In genomic region chr16:689175-689897, GRCh38 we compare ENCODE assay signal across 7 cellular contexts. TPM values are rescaled to one million over a fixed set of nuclear protein-coding genes. Genes with fewer than 3 reads are reported as not detected.
DNase-seq lines count a peak whose midpoint lies in the region; ATAC-seq lines count a peak whose summit lies in the region.

No MANE protein-coding gene starts in this region.

- peaks cover 29% of the 10 kb centered on the region for H3K27me3 ChIP-seq in HUES48 (ENCODE audit: control insufficient read depth, insufficient read depth, low read length)
- peaks cover 39% of the 10 kb centered on the region for H3K27me3 ChIP-seq in iPS-20b (ENCODE audit: insufficient read depth, low read length)

- H3K4me1 ChIP-seq in HUES48 (ENCODE audit: control insufficient read depth, insufficient read depth, low read length) (peaks cover 4% of the 10 kb centered on the region; the same call in 1 of the 2 replicates), iPS-20b (ENCODE audit: insufficient read depth, low read length) (no peaks in the 10 kb centered on the region)

- peak overlapping the region; percentile 91 for H3K4me3 Mint-ChIP-seq in activated T-helper 2 cell treated with anti-CD3 and anti-CD28 coated beads, Interferon-gamma antibody, Interleukin-2, Interleukin-4, amounts not matched to agents 10 μg/mL and 5 μg/mL and 100 μg/mL, durations not matched to agents 14 hours and 24 hours and 36 hours (ENCODE audit: low read depth)
- peak overlapping the region; percentile 88 to 94 for H3K4me3 Mint-ChIP-seq in stimulated activated naive CD8-positive, alpha-beta T cell treated with anti-CD3 and anti-CD28 coated beads, Interleukin-15, amount 100 ng/mL, for 72 hours

- no peak for ATAC-seq in stimulated activated naive CD8-positive, alpha-beta T cell treated with anti-CD3 and anti-CD28 coated beads, Interleukin-15, amount 100 ng/mL, for 72 hours
- no peak for ATAC-seq in HG03025 (IDR thresholded peaks at IDR 0.05; ENCODE audit: low FRiP score, unreplicated experiment)

- H3K27me3 Mint-ChIP-seq in activated T-helper 2 cell treated with anti-CD3 and anti-CD28 coated beads, Interferon-gamma antibody, Interleukin-2, Interleukin-4, amounts not matched to agents 10 μg/mL and 5 μg/mL and 100 μg/mL, durations not matched to agents 14 hours and 24 hours and 36 hours (ENCODE audit: low read depth) = peaks cover 15% of the 10 kb centered on the region
- H3K27me3 Mint-ChIP-seq in stimulated activated naive CD8-positive, alpha-beta T cell treated with anti-CD3 and anti-CD28 coated beads, Interleukin-15, amount 100 ng/mL, for 72 hours = peaks cover 12% of the 10 kb centered on the region

- H3K9ac ChIP-seq in HUES48 (ENCODE audit: low read depth, low read length) = peak overlapping the region; percentile 79; the same call in 1 of the 2 replicates
- peak overlapping the region; percentile 90 for H3K9ac ChIP-seq in iPS-20b (ENCODE audit: low read depth, low read length)

- H3K9me3 Mint-ChIP-seq in activated T-helper 2 cell treated with anti-CD3 and anti-CD28 coated beads, Interferon-gamma antibody, Interleukin-2, Interleukin-4, amounts not matched to agents 10 μg/mL and 5 μg/mL and 100 μg/mL, durations not matched to agents 14 hours and 24 hours and 36 hours = no peaks in the 10 kb centered on the region
- peaks cover 0 to 9% of the 10 kb centered on the region in 2 donors for H3K9me3 Mint-ChIP-seq in stimulated activated naive CD8-positive, alpha-beta T cell treated with anti-CD3 and anti-CD28 coated beads, Interleukin-15, amount 100 ng/mL, for 72 hours

- H3K36me3 Mint-ChIP-seq in activated T-helper 2 cell treated with anti-CD3 and anti-CD28 coated beads, Interferon-gamma antibody, Interleukin-2, Interleukin-4, amounts not matched to agents 10 μg/mL and 5 μg/mL and 100 μg/mL, durations not matched to agents 14 hours and 24 hours and 36 hours (ENCODE audit: low read depth) = peaks cover 13% of the 10 kb centered on the region

- H3K27ac Mint-ChIP-seq in activated T-helper 2 cell treated with anti-CD3 and anti-CD28 coated beads, Interferon-gamma antibody, Interleukin-2, Interleukin-4, amounts not matched to agents 10 μg/mL and 5 μg/mL and 100 μg/mL, durations not matched to agents 14 hours and 24 hours and 36 hours = peak overlapping the region; percentile 84
- peak overlapping the region; percentile 91 to 96 for H3K27ac Mint-ChIP-seq in stimulated activated naive CD8-positive, alpha-beta T cell treated with anti-CD3 and anti-CD28 coated beads, Interleukin-15, amount 100 ng/mL, for 72 hours

- no peak for DNase-seq in activated T-helper 2 cell treated with anti-CD3 and anti-CD28 coated beads, Interferon-gamma antibody, Interleukin-2, Interleukin-4, amounts not matched to agents 10 μg/mL and 5 μg/mL and 100 μg/mL, durations not matched to agents 14 hours and 24 hours and 36 hours (ENCODE audit: low spot score)
- no peak for DNase-seq in stimulated activated naive CD8-positive, alpha-beta T cell treated with anti-CD3 and anti-CD28 coated beads, Interleukin-15, amount 100 ng/mL, for 72 hours
- DNase-seq in GF-D8 (lab: John Stamatoyannopoulos, UW) = no peak
- DNase-seq in DMS79 (lab: John Stamatoyannopoulos, UW) = no peak

- H3K27ac ChIP-seq in HUES48 (ENCODE audit: low read depth, low read length) (peak overlapping the region; percentile 82), iPS-20b (ENCODE audit: low read length) (no peak overlapping the region)

- H3K9me3 ChIP-seq in HUES48 (ENCODE audit: control insufficient read depth, insufficient read depth, low read length) (no peaks in the 10 kb centered on the region), iPS-20b (ENCODE audit: insufficient read depth, low read depth, low read length) (no peaks in the 10 kb centered on the region)

- H3K36me3 ChIP-seq in HUES48 (ENCODE audit: control insufficient read depth, insufficient read depth, low read length) (peaks cover 26% of the 10 kb centered on the region), iPS-20b (ENCODE audit: insufficient read depth, low read depth, low read length) (no peaks in the 10 kb centered on the region)

- H3K4me3 ChIP-seq in HUES48 (ENCODE audit: low read depth, low read length) (peak overlapping the region; percentile 93), iPS-20b (ENCODE audit: low read length) (peak overlapping the region; percentile 93)

- peaks cover 9% of the 10 kb centered on the region for H3K4me1 Mint-ChIP-seq in activated T-helper 2 cell treated with anti-CD3 and anti-CD28 coated beads, Interferon-gamma antibody, Interleukin-2, Interleukin-4, amounts not matched to agents 10 μg/mL and 5 μg/mL and 100 μg/mL, durations not matched to agents 14 hours and 24 hours and 36 hours (ENCODE audit: low read depth)
- peaks cover 74% of the 10 kb centered on the region for H3K4me1 Mint-ChIP-seq in stimulated activated naive CD8-positive, alpha-beta T cell treated with anti-CD3 and anti-CD28 coated beads, Interleukin-15, amount 100 ng/mL, for 72 hours

- intact Hi-C loops in activated T-helper 2 cell treated with anti-CD3 and anti-CD28 coated beads, Interferon-gamma antibody, Interleukin-2, Interleukin-4, amounts not matched to agents 10 μg/mL and 5 μg/mL and 100 μg/mL, durations not matched to agents 14 hours and 24 hours and 36 hours (cut with micrococcal nuclease) = no loop called here

RNA-seq across cellular contexts. Expression of gene WDR24, which starts 0.9 kb away (rescaled TPM):
- total RNA-seq in activated T-helper 2 cell treated with anti-CD3 and anti-CD28 coated beads, Interferon-gamma antibody, Interleukin-2, Interleukin-4, amounts not matched to agents 10 μg/mL and 5 μg/mL and 100 μg/mL, durations not matched to agents 14 hours and 24 hours and 36 hours = 19.0 and 20.9 TPM in 2 replicates

RNA-seq across cellular contexts. Expression of gene JMJD8, which starts 5.2 kb away (rescaled TPM):
- total RNA-seq in activated T-helper 2 cell treated with anti-CD3 and anti-CD28 coated beads, Interferon-gamma antibody, Interleukin-2, Interleukin-4, amounts not matched to agents 10 μg/mL and 5 μg/mL and 100 μg/mL, durations not matched to agents 14 hours and 24 hours and 36 hours = 48.8 and 52.9 TPM in 2 replicates

RNA-seq across cellular contexts. Expression of gene STUB1, which starts 9.1 kb away (rescaled TPM):
- total RNA-seq in activated T-helper 2 cell treated with anti-CD3 and anti-CD28 coated beads, Interferon-gamma antibody, Interleukin-2, Interleukin-4, amounts not matched to agents 10 μg/mL and 5 μg/mL and 100 μg/mL, durations not matched to agents 14 hours and 24 hours and 36 hours = 84.1 and 91.2 TPM in 2 replicates

RNA-seq across cellular contexts. Expression of gene RHBDL1, which starts 13.9 kb away (rescaled TPM):
- 1.3 and 1.4 TPM in 2 replicates for total RNA-seq in activated T-helper 2 cell treated with anti-CD3 and anti-CD28 coated beads, Interferon-gamma antibody, Interleukin-2, Interleukin-4, amounts not matched to agents 10 μg/mL and 5 μg/mL and 100 μg/mL, durations not matched to agents 14 hours and 24 hours and 36 hours

RNA-seq across cellular contexts. Expression of gene FBXL16, which starts 16.3 kb away (rescaled TPM):
- 5.8 and 6.4 TPM in 2 replicates for total RNA-seq in activated T-helper 2 cell treated with anti-CD3 and anti-CD28 coated beads, Interferon-gamma antibody, Interleukin-2, Interleukin-4, amounts not matched to agents 10 μg/mL and 5 μg/mL and 100 μg/mL, durations not matched to agents 14 hours and 24 hours and 36 hours
